In the genomic region with DNA sequence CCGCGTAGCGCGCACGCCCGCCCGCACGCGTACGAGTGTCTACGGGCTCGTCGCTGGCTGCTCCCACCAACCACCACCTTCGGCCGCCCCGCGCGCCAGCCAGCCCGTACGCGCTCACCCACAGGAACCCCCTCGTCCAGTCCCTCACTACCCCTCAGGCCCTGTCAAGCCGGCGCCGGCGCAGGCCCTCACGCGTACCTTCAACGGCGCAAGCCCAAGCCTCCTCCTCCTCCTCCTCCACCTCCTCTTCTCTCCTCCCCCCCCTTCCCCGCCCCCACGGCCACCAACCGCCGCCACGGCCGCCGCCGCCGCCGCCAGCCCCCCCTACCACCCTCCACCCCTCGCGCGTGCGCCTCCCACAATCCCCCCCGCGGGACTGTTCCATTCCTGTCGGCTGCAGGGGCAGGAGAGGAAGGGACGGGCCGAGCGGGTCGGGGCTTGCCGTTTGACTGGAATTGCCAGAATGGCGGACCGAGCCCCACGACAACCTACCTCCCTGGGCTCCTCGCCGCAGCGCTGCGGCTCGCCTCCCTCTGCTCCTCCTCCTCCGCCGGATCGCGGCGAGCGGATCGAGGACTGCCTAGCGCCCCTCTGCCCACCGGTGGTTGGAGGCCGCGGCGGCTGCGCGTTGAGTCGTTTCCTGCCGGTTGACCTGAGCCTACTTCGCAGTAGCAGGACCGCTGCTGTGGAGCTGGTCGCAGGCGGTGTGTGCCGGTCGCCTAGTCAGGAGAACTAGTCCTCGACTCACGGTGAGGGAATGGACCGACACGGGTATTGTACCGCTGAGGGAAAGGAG, we compare ENCODE assay signal across 1 cellular context.
TF ChIP-seq lines count a peak whose summit lies in the region.

A gene with protein sequence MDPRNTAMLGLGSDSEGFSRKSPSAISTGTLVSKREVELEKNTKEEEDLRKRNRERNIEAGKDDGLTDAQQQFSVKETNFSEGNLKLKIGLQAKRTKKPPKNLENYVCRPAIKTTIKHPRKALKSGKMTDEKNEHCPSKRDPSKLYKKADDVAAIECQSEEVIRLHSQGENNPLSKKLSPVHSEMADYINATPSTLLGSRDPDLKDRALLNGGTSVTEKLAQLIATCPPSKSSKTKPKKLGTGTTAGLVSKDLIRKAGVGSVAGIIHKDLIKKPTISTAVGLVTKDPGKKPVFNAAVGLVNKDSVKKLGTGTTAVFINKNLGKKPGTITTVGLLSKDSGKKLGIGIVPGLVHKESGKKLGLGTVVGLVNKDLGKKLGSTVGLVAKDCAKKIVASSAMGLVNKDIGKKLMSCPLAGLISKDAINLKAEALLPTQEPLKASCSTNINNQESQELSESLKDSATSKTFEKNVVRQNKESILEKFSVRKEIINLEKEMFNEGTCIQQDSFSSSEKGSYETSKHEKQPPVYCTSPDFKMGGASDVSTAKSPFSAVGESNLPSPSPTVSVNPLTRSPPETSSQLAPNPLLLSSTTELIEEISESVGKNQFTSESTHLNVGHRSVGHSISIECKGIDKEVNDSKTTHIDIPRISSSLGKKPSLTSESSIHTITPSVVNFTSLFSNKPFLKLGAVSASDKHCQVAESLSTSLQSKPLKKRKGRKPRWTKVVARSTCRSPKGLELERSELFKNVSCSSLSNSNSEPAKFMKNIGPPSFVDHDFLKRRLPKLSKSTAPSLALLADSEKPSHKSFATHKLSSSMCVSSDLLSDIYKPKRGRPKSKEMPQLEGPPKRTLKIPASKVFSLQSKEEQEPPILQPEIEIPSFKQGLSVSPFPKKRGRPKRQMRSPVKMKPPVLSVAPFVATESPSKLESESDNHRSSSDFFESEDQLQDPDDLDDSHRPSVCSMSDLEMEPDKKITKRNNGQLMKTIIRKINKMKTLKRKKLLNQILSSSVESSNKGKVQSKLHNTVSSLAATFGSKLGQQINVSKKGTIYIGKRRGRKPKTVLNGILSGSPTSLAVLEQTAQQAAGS (N-terminal part only) (minus strand): TSS at position 223 of the 796 bp plus-strand sequence. CDS start 41,284 bp downstream, outside the sequence.

TF ChIP-seq in K562, 482 proteins besides CTCF, POLR2A, EP300 and RAD21 (continued from another document and continues in another):
- TF ChIP-seq HMGXB4 (CRISPR knock-in tag; IDR thresholded peaks at IDR 0.05) = peak; percentile 89; the same call in 1 of the 2 replicates
- peak; percentile 91 for TF ChIP-seq TCF7L2 (IDR thresholded peaks at IDR 0.05; ENCODE audit: low read depth, low read length)
- TF ChIP-seq, protein P1, sequence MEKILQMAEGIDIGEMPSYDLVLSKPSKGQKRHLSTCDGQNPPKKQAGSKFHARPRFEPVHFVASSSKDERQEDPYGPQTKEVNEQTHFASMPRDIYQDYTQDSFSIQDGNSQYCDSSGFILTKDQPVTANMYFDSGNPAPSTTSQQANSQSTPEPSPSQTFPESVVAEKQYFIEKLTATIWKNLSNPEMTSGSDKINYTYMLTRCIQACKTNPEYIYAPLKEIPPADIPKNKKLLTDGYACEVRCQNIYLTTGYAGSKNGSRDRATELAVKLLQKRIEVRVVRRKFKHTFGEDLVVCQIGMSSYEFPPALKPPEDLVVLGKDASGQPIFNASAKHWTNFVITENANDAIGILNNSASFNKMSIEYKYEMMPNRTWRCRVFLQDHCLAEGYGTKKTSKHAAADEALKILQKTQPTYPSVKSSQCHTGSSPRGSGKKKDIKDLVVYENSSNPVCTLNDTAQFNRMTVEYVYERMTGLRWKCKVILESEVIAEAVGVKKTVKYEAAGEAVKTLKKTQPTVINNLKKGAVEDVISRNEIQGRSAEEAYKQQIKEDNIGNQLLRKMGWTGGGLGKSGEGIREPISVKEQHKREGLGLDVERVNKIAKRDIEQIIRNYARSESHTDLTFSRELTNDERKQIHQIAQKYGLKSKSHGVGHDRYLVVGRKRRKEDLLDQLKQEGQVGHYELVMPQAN (IDR thresholded peaks at IDR 0.05; ENCODE audit: borderline replicate concordance) = peak; percentile 81; the same call in 1 of the 2 replicates
- TF ChIP-seq ATF7 (IDR thresholded peaks at IDR 0.05) = peak; percentile 100
- TF ChIP-seq SREBF1 (IDR thresholded peaks at IDR 0.05; ENCODE audit: borderline replicate concordance, low read depth, low read length) = 0 out of 2 replicates have a peak, but pooled peaks have one; percentile 73
- peak; percentile 89; the same call in 1 of the 2 replicates for TF ChIP-seq ERF (CRISPR knock-in tag; IDR thresholded peaks at IDR 0.05)
- TF ChIP-seq EGR1 (conservative IDR thresholded peaks at IDR 0.05) = peak; percentile 93
- TF ChIP-seq, protein P2, sequence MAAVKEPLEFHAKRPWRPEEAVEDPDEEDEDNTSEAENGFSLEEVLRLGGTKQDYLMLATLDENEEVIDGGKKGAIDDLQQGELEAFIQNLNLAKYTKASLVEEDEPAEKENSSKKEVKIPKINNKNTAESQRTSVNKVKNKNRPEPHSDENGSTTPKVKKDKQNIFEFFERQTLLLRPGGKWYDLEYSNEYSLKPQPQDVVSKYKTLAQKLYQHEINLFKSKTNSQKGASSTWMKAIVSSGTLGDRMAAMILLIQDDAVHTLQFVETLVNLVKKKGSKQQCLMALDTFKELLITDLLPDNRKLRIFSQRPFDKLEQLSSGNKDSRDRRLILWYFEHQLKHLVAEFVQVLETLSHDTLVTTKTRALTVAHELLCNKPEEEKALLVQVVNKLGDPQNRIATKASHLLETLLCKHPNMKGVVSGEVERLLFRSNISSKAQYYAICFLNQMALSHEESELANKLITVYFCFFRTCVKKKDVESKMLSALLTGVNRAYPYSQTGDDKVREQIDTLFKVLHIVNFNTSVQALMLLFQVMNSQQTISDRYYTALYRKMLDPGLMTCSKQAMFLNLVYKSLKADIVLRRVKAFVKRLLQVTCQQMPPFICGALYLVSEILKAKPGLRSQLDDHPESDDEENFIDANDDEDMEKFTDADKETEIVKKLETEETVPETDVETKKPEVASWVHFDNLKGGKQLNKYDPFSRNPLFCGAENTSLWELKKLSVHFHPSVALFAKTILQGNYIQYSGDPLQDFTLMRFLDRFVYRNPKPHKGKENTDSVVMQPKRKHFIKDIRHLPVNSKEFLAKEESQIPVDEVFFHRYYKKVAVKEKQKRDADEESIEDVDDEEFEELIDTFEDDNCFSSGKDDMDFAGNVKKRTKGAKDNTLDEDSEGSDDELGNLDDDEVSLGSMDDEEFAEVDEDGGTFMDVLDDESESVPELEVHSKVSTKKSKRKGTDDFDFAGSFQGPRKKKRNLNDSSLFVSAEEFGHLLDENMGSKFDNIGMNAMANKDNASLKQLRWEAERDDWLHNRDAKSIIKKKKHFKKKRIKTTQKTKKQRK (IDR thresholded peaks at IDR 0.05; ENCODE audit: borderline replicate concordance, low read depth, low read length) = no peak
- TF ChIP-seq TGIF2 (CRISPR knock-in tag; IDR thresholded peaks at IDR 0.05) = no peak
- peak; percentile 91 for TF ChIP-seq BHLHE40 (IDR thresholded peaks at IDR 0.05; ENCODE audit: low read length)
- no peak for TF ChIP-seq HNRNPH1 (optimal IDR thresholded peaks at IDR 0.05; ENCODE audit: low read depth, low read length)
- peak; percentile 15 for TF ChIP-seq MEIS2 (IDR thresholded peaks at IDR 0.05; ENCODE audit: partially characterized antibody)
- TF ChIP-seq, protein P3, sequence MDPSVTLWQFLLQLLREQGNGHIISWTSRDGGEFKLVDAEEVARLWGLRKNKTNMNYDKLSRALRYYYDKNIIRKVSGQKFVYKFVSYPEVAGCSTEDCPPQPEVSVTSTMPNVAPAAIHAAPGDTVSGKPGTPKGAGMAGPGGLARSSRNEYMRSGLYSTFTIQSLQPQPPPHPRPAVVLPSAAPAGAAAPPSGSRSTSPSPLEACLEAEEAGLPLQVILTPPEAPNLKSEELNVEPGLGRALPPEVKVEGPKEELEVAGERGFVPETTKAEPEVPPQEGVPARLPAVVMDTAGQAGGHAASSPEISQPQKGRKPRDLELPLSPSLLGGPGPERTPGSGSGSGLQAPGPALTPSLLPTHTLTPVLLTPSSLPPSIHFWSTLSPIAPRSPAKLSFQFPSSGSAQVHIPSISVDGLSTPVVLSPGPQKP (CRISPR knock-in tag; IDR thresholded peaks at IDR 0.05) = no peak
- peak in 1 of 2 experiments; percentile 89; a peak in 2 of 4 replicates for TF ChIP-seq KDM4B (IDR thresholded peaks at IDR 0.05; ENCODE audit: borderline replicate concordance in 2 of 2, low read depth in 1 of 2)
- 0 out of 2 replicates have a peak, but pooled peaks have one; percentile 41 for TF ChIP-seq XRCC5 (IDR thresholded peaks at IDR 0.05; ENCODE audit: low read depth, low read length)
- peak; percentile 38; the same call in 1 of the 2 replicates for TF ChIP-seq ATF1 (CRISPR knock-in tag; IDR thresholded peaks at IDR 0.05)
- TF ChIP-seq ATF1 (tag; IDR thresholded peaks at IDR 0.05) = peak; percentile 69
- peak; percentile 77 for TF ChIP-seq PCBP1 (IDR thresholded peaks at IDR 0.05; ENCODE audit: low read depth, low read length, poor library complexity, severe bottlenecking)
- TF ChIP-seq, protein P4, sequence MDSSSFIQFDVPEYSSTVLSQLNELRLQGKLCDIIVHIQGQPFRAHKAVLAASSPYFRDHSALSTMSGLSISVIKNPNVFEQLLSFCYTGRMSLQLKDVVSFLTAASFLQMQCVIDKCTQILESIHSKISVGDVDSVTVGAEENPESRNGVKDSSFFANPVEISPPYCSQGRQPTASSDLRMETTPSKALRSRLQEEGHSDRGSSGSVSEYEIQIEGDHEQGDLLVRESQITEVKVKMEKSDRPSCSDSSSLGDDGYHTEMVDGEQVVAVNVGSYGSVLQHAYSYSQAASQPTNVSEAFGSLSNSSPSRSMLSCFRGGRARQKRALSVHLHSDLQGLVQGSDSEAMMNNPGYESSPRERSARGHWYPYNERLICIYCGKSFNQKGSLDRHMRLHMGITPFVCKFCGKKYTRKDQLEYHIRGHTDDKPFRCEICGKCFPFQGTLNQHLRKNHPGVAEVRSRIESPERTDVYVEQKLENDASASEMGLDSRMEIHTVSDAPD (CRISPR knock-in tag; IDR thresholded peaks at IDR 0.05) = no peak
- peak; percentile 73; the same call in 1 of the 2 replicates for TF ChIP-seq DIDO1 (tag; IDR thresholded peaks at IDR 0.05; ENCODE audit: low read depth)
- no peak for TF ChIP-seq EHMT2 (IDR thresholded peaks at IDR 0.05)
- peak; percentile 82; the same call in 1 of the 2 replicates for TF ChIP-seq CBX1 (IDR thresholded peaks at IDR 0.05; ENCODE audit: low read depth)
- TF ChIP-seq ASH1L (IDR thresholded peaks at IDR 0.05; ENCODE audit: borderline replicate concordance, low read depth, partially characterized antibody) = peak; percentile 85
- TF ChIP-seq ZNF316 (IDR thresholded peaks at IDR 0.05) = no peak
- TF ChIP-seq SIN3A (IDR thresholded peaks at IDR 0.05; ENCODE audit: borderline replicate concordance in 2 of 2, control insufficient read depth in 1 of 2, low read depth in 2 of 2, low read length in 2 of 2) = peak in 1 of 2 experiments; percentile 80; a peak in 2 of 4 replicates
- peak; percentile 17; the same call in 1 of the 2 replicates for TF ChIP-seq E2F3 (CRISPR knock-in tag; IDR thresholded peaks at IDR 0.05)
- TF ChIP-seq, protein P5, sequence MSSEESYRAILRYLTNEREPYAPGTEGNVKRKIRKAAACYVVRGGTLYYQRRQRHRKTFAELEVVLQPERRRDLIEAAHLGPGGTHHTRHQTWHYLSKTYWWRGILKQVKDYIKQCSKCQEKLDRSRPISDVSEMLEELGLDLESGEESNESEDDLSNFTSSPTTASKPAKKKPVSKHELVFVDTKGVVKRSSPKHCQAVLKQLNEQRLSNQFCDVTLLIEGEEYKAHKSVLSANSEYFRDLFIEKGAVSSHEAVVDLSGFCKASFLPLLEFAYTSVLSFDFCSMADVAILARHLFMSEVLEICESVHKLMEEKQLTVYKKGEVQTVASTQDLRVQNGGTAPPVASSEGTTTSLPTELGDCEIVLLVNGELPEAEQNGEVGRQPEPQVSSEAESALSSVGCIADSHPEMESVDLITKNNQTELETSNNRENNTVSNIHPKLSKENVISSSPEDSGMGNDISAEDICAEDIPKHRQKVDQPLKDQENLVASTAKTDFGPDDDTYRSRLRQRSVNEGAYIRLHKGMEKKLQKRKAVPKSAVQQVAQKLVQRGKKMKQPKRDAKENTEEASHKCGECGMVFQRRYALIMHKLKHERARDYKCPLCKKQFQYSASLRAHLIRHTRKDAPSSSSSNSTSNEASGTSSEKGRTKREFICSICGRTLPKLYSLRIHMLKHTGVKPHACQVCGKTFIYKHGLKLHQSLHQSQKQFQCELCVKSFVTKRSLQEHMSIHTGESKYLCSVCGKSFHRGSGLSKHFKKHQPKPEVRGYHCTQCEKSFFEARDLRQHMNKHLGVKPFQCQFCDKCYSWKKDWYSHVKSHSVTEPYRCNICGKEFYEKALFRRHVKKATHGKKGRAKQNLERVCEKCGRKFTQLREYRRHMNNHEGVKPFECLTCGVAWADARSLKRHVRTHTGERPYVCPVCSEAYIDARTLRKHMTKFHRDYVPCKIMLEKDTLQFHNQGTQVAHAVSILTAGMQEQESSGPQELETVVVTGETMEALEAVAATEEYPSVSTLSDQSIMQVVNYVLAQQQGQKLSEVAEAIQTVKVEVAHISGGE (CRISPR knock-in tag; IDR thresholded peaks at IDR 0.05) = 0 out of 6 replicates have a peak, but pooled peaks of 1 of the 3 experiments have one; percentile 25
- TF ChIP-seq ZBTB49 (CRISPR knock-in tag; IDR thresholded peaks at IDR 0.05; ENCODE audit: borderline replicate concordance) = 0 out of 2 replicates have a peak, but pooled peaks have one; percentile 7
- no peak for TF ChIP-seq ZNF551 (CRISPR knock-in tag; IDR thresholded peaks at IDR 0.05)
- no peak for TF ChIP-seq ZNF507 (tag; conservative IDR thresholded peaks at IDR 0.05)
- TF ChIP-seq SMAD1 (IDR thresholded peaks at IDR 0.05; ENCODE audit: low read depth, low read length, partially characterized antibody) = peak; percentile 81
- peak; percentile 30; the same call in 1 of the 2 replicates for TF ChIP-seq TEAD4 (IDR thresholded peaks at IDR 0.05; ENCODE audit: low read length)
- TF ChIP-seq TEAD4 (CRISPR knock-in tag; IDR thresholded peaks at IDR 0.05; ENCODE audit: borderline replicate concordance) = 0 out of 2 replicates have a peak, but pooled peaks have one; percentile 24
- no peak for TF ChIP-seq ZSCAN29 (IDR thresholded peaks at IDR 0.05)
